In genomic region chr4:8364141-8364540, GRCh38 we compare ENCODE assay signal across 28 cellular contexts.
"Had no signal": no experiment of that assay in that cellular context is flagged by ENCODE, and none has a peak within 500 bp of the region (broad histone marks: within the 10 kb centered on the region; RNA-seq: fewer than 3 reads in every experiment).

No MANE protein-coding gene starts in this region.

- H3K4me1 Mint-ChIP-seq: activated B cell treated with CpG ODN at 0.5 μM for 24 hours; activated CD4-positive, alpha-beta T cell treated with anti-CD3 and anti-CD28 coated beads for 36 hours; activated naive CD8-positive, alpha-beta T cell treated with anti-CD3 and anti-CD28 coated beads, Interleukin-2, amount 10 ng/mL, durations not matched to agents 7 days and 5 days; naive B cell; stimulated activated memory B cell treated with anti-CD40 and anti-IgM and Interleukin-4, amounts not matched to agents 10 μg/mL and 1 μg/mL and 100 μg/mL, for 72 hours; stimulated activated naive CD8-positive, alpha-beta T cell treated with anti-CD3 and anti-CD28 coated beads, Interleukin-15, amount 100 ng/mL, for 72 hours had no signal

- H3K9me3 ChIP-seq: esophagus muscularis mucosa, ovary, prostate gland, upper lobe of left lung, vagina had no signal

- H3K27ac ChIP-seq: brain microvascular endothelial cell, esophagus muscularis mucosa, foreskin keratinocyte, left lung, neutrophil, ovary, prostate gland, upper lobe of left lung, vagina had no signal

- H3K9me3 Mint-ChIP-seq: dendritic cell treated with granulocyte-macrophage colony-stimulating factor and Interleukin-4, amounts not matched to agents 40 ng/mL and 50 ng/mL, for 4 days had no signal

- H3K27ac Mint-ChIP-seq: activated B cell treated with CpG ODN at 0.5 μM for 24 hours; activated CD4-positive, alpha-beta T cell treated with anti-CD3 and anti-CD28 coated beads for 36 hours; activated naive CD4-positive, alpha-beta T cell treated with anti-CD3 and anti-CD28 coated beads for 36 hours; activated naive CD8-positive, alpha-beta T cell treated with anti-CD3 and anti-CD28 coated beads, Interleukin-2, amount 10 ng/mL, durations not matched to agents 7 days and 5 days; activated T-cell treated with anti-CD3 and anti-CD28 coated beads, Interleukin-2, amount 50 U/mL, for 72 hours; dendritic cell treated with granulocyte-macrophage colony-stimulating factor and Interleukin-4, amounts not matched to agents 40 ng/mL and 50 ng/mL, for 4 days; naive B cell; nephron progenitor cell; stimulated activated memory B cell treated with anti-CD40 and anti-IgM and Interleukin-4, amounts not matched to agents 10 μg/mL and 1 μg/mL and 100 μg/mL, for 72 hours; T-helper 2 cell treated with Interferon-gamma antibody and Interleukin-4, amounts not matched to agents 5 μg/mL and 100 μg/mL, for 36 hours had no signal

- H3K36me3 ChIP-seq: brain microvascular endothelial cell, ovary had no signal

- H3K4me3 Mint-ChIP-seq: activated B cell treated with CpG ODN at 0.5 μM for 24 hours; activated CD4-positive, alpha-beta T cell treated with anti-CD3 and anti-CD28 coated beads for 36 hours; activated naive CD4-positive, alpha-beta T cell treated with anti-CD3 and anti-CD28 coated beads for 36 hours; activated naive CD8-positive, alpha-beta T cell treated with anti-CD3 and anti-CD28 coated beads, Interleukin-2, amount 10 ng/mL, durations not matched to agents 7 days and 5 days; activated T-cell treated with anti-CD3 and anti-CD28 coated beads, Interleukin-2, amount 50 U/mL, for 72 hours; dendritic cell treated with granulocyte-macrophage colony-stimulating factor and Interleukin-4, amounts not matched to agents 40 ng/mL and 50 ng/mL, for 4 days; naive B cell; nephron progenitor cell; stimulated activated memory B cell treated with anti-CD40 and anti-IgM and Interleukin-4, amounts not matched to agents 10 μg/mL and 1 μg/mL and 100 μg/mL, for 72 hours; stimulated activated naive CD8-positive, alpha-beta T cell treated with anti-CD3 and anti-CD28 coated beads, Interleukin-15, amount 100 ng/mL, for 72 hours; T-helper 2 cell treated with Interferon-gamma antibody and Interleukin-4, amounts not matched to agents 5 μg/mL and 100 μg/mL, for 36 hours had no signal

- H3K4me1 ChIP-seq: foreskin keratinocyte, left lung, prostate gland, upper lobe of left lung, vagina had no signal

- ATAC-seq: activated CD4-positive, alpha-beta T cell treated with anti-CD3 and anti-CD28 coated beads for 36 hours; activated T-cell treated with anti-CD3 and anti-CD28 coated beads, Interleukin-2, amount 50 U/mL, for 72 hours; foreskin keratinocyte; left lung; stimulated activated memory B cell treated with anti-CD40 and anti-IgM and Interleukin-4, amounts not matched to agents 10 μg/mL and 1 μg/mL and 100 μg/mL, for 72 hours; stimulated activated naive CD8-positive, alpha-beta T cell treated with anti-CD3 and anti-CD28 coated beads, Interleukin-15, amount 100 ng/mL, for 72 hours had no signal

- H3K4me3 ChIP-seq: esophagus muscularis mucosa, left lung, ovary, prostate gland, upper lobe of left lung, vagina had no signal

- H3K27me3 Mint-ChIP-seq: activated B cell treated with CpG ODN at 0.5 μM for 24 hours; activated CD4-positive, alpha-beta T cell treated with anti-CD3 and anti-CD28 coated beads for 36 hours; activated naive CD8-positive, alpha-beta T cell treated with anti-CD3 and anti-CD28 coated beads, Interleukin-2, amount 10 ng/mL, durations not matched to agents 7 days and 5 days; dendritic cell treated with granulocyte-macrophage colony-stimulating factor and Interleukin-4, amounts not matched to agents 40 ng/mL and 50 ng/mL, for 4 days; naive B cell; stimulated activated memory B cell treated with anti-CD40 and anti-IgM and Interleukin-4, amounts not matched to agents 10 μg/mL and 1 μg/mL and 100 μg/mL, for 72 hours; stimulated activated naive CD8-positive, alpha-beta T cell treated with anti-CD3 and anti-CD28 coated beads, Interleukin-15, amount 100 ng/mL, for 72 hours had no signal

- DNase-seq: activated B cell treated with CpG ODN at 0.5 μM for 24 hours; activated CD4-positive, alpha-beta T cell treated with anti-CD3 and anti-CD28 coated beads for 36 hours; activated naive CD4-positive, alpha-beta T cell treated with anti-CD3 and anti-CD28 coated beads for 36 hours; activated naive CD8-positive, alpha-beta T cell treated with anti-CD3 and anti-CD28 coated beads, Interleukin-2, amount 10 ng/mL, durations not matched to agents 7 days and 5 days; activated T-cell treated with anti-CD3 and anti-CD28 coated beads for 4 hours; activated T-cell treated with anti-CD3 and anti-CD28 coated beads, Interleukin-2, amount 50 U/mL, for 72 hours; brain microvascular endothelial cell; central memory CD4-positive, alpha-beta T cell; foreskin keratinocyte; kidney glomerular epithelial cell; mammary epithelial cell; naive B cell; nephron progenitor cell; retina; stimulated activated CD4-positive, alpha-beta T cell treated with anti-CD3 and anti-CD28 coated beads, Interleukin-4, amount 100 ng/mL, for 24 hours; stimulated activated naive CD8-positive, alpha-beta T cell treated with anti-CD3 and anti-CD28 coated beads, Interleukin-15, amount 100 ng/mL, for 72 hours; substantia nigra; T-helper 1 cell; upper lobe of left lung had no signal

- H3K27me3 ChIP-seq: brain microvascular endothelial cell, esophagus muscularis mucosa, left lung, neutrophil, ovary, upper lobe of left lung, vagina had no signal
